ENCODE assay signal across 18 cellular contexts in the genomic region with DNA sequence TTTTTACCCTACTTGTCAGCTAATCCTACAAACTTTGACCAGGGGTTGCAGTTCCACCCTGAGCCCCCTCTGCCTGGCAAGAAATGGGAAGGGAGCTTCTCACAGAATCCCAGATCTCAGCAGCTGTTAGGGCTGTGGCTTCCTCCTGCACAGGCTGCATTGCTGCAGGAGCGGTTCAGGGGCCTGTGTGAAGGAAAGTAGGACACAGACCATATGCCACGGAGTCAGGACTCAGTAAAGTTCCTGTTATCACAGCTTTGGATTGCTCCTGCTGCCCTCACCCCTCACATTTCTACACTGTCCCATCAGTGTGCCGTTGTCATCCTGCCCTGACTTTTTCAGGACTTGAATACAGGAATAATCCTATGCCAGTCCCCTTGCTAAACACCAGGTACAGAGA.
DNase-seq lines count a peak whose midpoint lies in the region; ATAC-seq and TF ChIP-seq lines count a peak whose summit lies in the region.
"Had no signal": no experiment of that assay in that cellular context is flagged by ENCODE, and none has a peak within 500 bp of the region (broad histone marks: within the 10 kb centered on the region; RNA-seq: fewer than 3 reads in every experiment).

No MANE protein-coding gene starts in this region.

- H3K4me1 Mint-ChIP-seq in Caco-2 (ENCODE audit: low read depth, unreplicated experiment): peaks cover 66% of the 10 kb centered on the region
- H3K4me1 Mint-ChIP-seq in dendritic cell treated with granulocyte-macrophage colony-stimulating factor and Interleukin-4, amounts not matched to agents 40 ng/mL and 50 ng/mL, for 4 days (ENCODE audit: low read depth): peaks cover 89% of the 10 kb centered on the region

- no peaks in the 10 kb centered on the region for H3K36me3 ChIP-seq in Caco-2 (ENCODE audit: control insufficient read depth, insufficient read depth, low read length)

- CTCF ChIA-PET in Caco-2 (lab: Charles Lee): no interaction called here

- DNase-seq in Caco-2: no peak
- peak; percentile 78 to 80 for DNase-seq in Kasumi-1 (lab: John Stamatoyannopoulos, UW)
- DNase-seq in myocyte (ENCODE audit: low read depth): peak; percentile 85
- no peak for DNase-seq in NCI-H510A treated with DMSO at 0.1 percent for 48 hours (lab: John Stamatoyannopoulos, UW)
- DNase-seq: activated CD8-positive, alpha-beta memory T cell treated with anti-CD3 and anti-CD28 coated beads for 24 hours; activated T-cell treated with anti-CD3 and anti-CD28 coated beads, Interleukin-2, amount 50 U/mL, for 24 hours; CD4-positive, alpha-beta T cell; GF-D8; HCEC 1CT; MV-4-11; NCI-H187 treated with DMSO at 0.1 percent for 48 hours had no signal

- H3K9me3 Mint-ChIP-seq in Caco-2 (ENCODE audit: unreplicated experiment): no peaks in the 10 kb centered on the region
- no peaks in the 10 kb centered on the region for H3K9me3 Mint-ChIP-seq in dendritic cell treated with granulocyte-macrophage colony-stimulating factor and Interleukin-4, amounts not matched to agents 40 ng/mL and 50 ng/mL, for 4 days
- H3K9me3 Mint-ChIP-seq: CD4-positive, alpha-beta T cell; natural killer cell treated with Interleukin-12 subunit alpha and Interleukin-12 subunit beta and Interleukin-15 and Interleukin-18, amount 100 ng/mL, for 72 hours; stimulated activated effector memory CD8-positive, alpha-beta T cell treated with anti-CD3 and anti-CD28 coated beads, Interleukin-12 subunit alpha, Interleukin-12 subunit beta, amount 100 ng/mL, for 72 hours had no signal

- no peak overlapping the region for H3K4me3 ChIP-seq in Caco-2 (ENCODE audit: low read depth, low read length)
- H3K4me3 ChIP-seq: coronary artery had no signal

- H3K36me3 Mint-ChIP-seq in Caco-2 (ENCODE audit: insufficient read depth, unreplicated experiment): peaks cover 18% of the 10 kb centered on the region
- H3K36me3 Mint-ChIP-seq in dendritic cell treated with granulocyte-macrophage colony-stimulating factor and Interleukin-4, amounts not matched to agents 40 ng/mL and 50 ng/mL, for 4 days (ENCODE audit: low read depth): no peaks in the 10 kb centered on the region
- H3K36me3 Mint-ChIP-seq: natural killer cell treated with Interleukin-12 subunit alpha and Interleukin-12 subunit beta and Interleukin-15 and Interleukin-18, amount 100 ng/mL, for 72 hours; stimulated activated effector memory CD8-positive, alpha-beta T cell treated with anti-CD3 and anti-CD28 coated beads, Interleukin-12 subunit alpha, Interleukin-12 subunit beta, amount 100 ng/mL, for 72 hours had no signal

- no peaks in the 10 kb centered on the region for H3K9me3 ChIP-seq in Caco-2

- H3K4me3 Mint-ChIP-seq in Caco-2 (ENCODE audit: unreplicated experiment): no peak overlapping the region
- H3K4me3 Mint-ChIP-seq in dendritic cell treated with granulocyte-macrophage colony-stimulating factor and Interleukin-4, amounts not matched to agents 40 ng/mL and 50 ng/mL, for 4 days: no peak overlapping the region
- H3K4me3 Mint-ChIP-seq: activated T-cell treated with anti-CD3 and anti-CD28 coated beads, Interleukin-2, amount 50 U/mL, for 24 hours; CD4-positive, alpha-beta T cell; natural killer cell treated with Interleukin-12 subunit alpha and Interleukin-12 subunit beta and Interleukin-15 and Interleukin-18, amount 100 ng/mL, for 72 hours; stimulated activated effector memory CD8-positive, alpha-beta T cell treated with anti-CD3 and anti-CD28 coated beads, Interleukin-12 subunit alpha, Interleukin-12 subunit beta, amount 100 ng/mL, for 72 hours had no signal

- POLR2A ChIA-PET in Caco-2 (lab: Charles Lee): interaction anchor here (0.6 kb wide), 1 partner anchor 57 kb away, joined by 4 read pairs; no protein-coding TSS in a partner anchor

- BruUV-seq in Caco-2 (replicated peaks; lab: Mats Ljungman, UMichigan): no TSS peak

- TF ChIP-seq CTCF in Caco-2 (IDR thresholded peaks at IDR 0.05; ENCODE audit: insufficient read depth in 1 of 2, low read depth in 1 of 2, low read length in 1 of 2, severe bottlenecking in 1 of 2, unreplicated experiment in 1 of 2): no peak

- no peaks in the 10 kb centered on the region for H3K27me3 ChIP-seq in Caco-2 (replicated peaks; ENCODE audit: control insufficient read depth, insufficient read depth, low read length)

- H3K27me3 Mint-ChIP-seq in Caco-2 (ENCODE audit: insufficient read depth, unreplicated experiment): no peaks in the 10 kb centered on the region
- H3K27me3 Mint-ChIP-seq in dendritic cell treated with granulocyte-macrophage colony-stimulating factor and Interleukin-4, amounts not matched to agents 40 ng/mL and 50 ng/mL, for 4 days: no peaks in the 10 kb centered on the region
- H3K27me3 Mint-ChIP-seq: activated T-cell treated with anti-CD3 and anti-CD28 coated beads, Interleukin-2, amount 50 U/mL, for 24 hours; CD4-positive, alpha-beta T cell had no signal

- H3K27ac Mint-ChIP-seq in Caco-2 (ENCODE audit: unreplicated experiment): peak overlapping the region; percentile 68
- peak overlapping the region; percentile 46 for H3K27ac Mint-ChIP-seq in dendritic cell treated with granulocyte-macrophage colony-stimulating factor and Interleukin-4, amounts not matched to agents 40 ng/mL and 50 ng/mL, for 4 days
- H3K27ac Mint-ChIP-seq: activated T-cell treated with anti-CD3 and anti-CD28 coated beads, Interleukin-2, amount 50 U/mL, for 24 hours; CD4-positive, alpha-beta T cell; natural killer cell treated with Interleukin-12 subunit alpha and Interleukin-12 subunit beta and Interleukin-15 and Interleukin-18, amount 100 ng/mL, for 72 hours; stimulated activated effector memory CD8-positive, alpha-beta T cell treated with anti-CD3 and anti-CD28 coated beads, Interleukin-12 subunit alpha, Interleukin-12 subunit beta, amount 100 ng/mL, for 72 hours had no signal

- ATAC-seq in GM21529 (IDR thresholded peaks at IDR 0.05; ENCODE audit: unreplicated experiment) (no peak), GM19452 (IDR thresholded peaks at IDR 0.05; ENCODE audit: unreplicated experiment) (no peak)
- ATAC-seq: activated CD4-positive, CD25-positive, alpha-beta regulatory T cell treated with anti-CD3 and anti-CD28 coated beads, Interleukin-2, amount 50 U/mL, for 24 hours; natural killer cell treated with Interleukin-12 subunit alpha and Interleukin-12 subunit beta and Interleukin-15 and Interleukin-18, amount 100 ng/mL, for 72 hours; stimulated activated effector memory CD8-positive, alpha-beta T cell treated with anti-CD3 and anti-CD28 coated beads, Interleukin-12 subunit alpha, Interleukin-12 subunit beta, amount 100 ng/mL, for 72 hours had no signal

- intact Hi-C loops in Caco-2 (cut with micrococcal nuclease; ENCODE audit: unreplicated experiment): no loop called here
- intact Hi-C loops in dendritic cell treated with granulocyte-macrophage colony-stimulating factor and Interleukin-4, amounts not matched to agents 40 ng/mL and 50 ng/mL, for 4 days (cut with micrococcal nuclease): no loop called here

- peaks cover 76% of the 10 kb centered on the region for H3K4me1 ChIP-seq in Caco-2

Comparison
In these comparisons a context has a peak if more than half of its experiments do, and no peak if none do; other contexts are left out.
1. DNase-seq: peak in Kasumi-1 (2 of 2) and myocyte (single experiment); none in Caco-2 (0 of 2) and NCI-H510A treated with DMSO at 0.1 percent for 48 hours (single experiment).